In the genomic region with DNA sequence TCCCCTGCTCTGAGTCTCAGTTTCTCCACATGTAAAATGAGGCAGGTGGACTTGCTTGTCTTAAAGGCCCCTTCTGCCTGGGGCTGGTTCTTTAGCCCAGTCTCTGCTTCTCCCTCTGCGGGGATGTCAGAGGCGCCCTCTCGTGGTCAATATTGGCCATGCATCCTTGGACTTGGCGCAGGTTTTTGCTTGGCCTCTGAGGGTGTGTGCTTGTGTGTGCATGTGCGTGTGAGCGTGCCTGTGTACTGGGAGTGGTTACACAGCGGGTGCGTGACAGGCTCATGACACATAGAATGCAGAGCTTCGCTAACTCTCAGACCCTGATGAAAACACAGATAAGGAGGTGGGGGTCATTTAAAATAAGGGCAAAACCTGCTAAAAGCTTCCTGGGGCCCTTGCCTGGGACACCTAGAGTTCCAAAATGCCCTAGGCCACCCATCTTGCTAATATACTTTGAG, we compare ENCODE assay signal across 8 cellular contexts.
DNase-seq lines count a peak whose midpoint lies in the region; ATAC-seq and TF ChIP-seq lines count a peak whose summit lies in the region.

No MANE protein-coding gene starts in this region.

- intact Hi-C loops in dendritic cell treated with granulocyte-macrophage colony-stimulating factor and Interleukin-4, amounts not matched to agents 40 ng/mL and 50 ng/mL, for 4 days (cut with micrococcal nuclease) = no loop called here
- intact Hi-C loops in lower lobe of right lung (cut with DNase I) = no loop called here

- peaks cover 6% of the 10 kb centered on the region for H3K27me3 Mint-ChIP-seq in dendritic cell treated with granulocyte-macrophage colony-stimulating factor and Interleukin-4, amounts not matched to agents 40 ng/mL and 50 ng/mL, for 4 days

- H3K4me1 ChIP-seq in lower lobe of right lung = peaks cover 10% of the 10 kb centered on the region

- H3K4me1 Mint-ChIP-seq in dendritic cell treated with granulocyte-macrophage colony-stimulating factor and Interleukin-4, amounts not matched to agents 40 ng/mL and 50 ng/mL, for 4 days (ENCODE audit: low read depth) = peaks cover 45% of the 10 kb centered on the region

- no peak overlapping the region for H3K4me3 Mint-ChIP-seq in dendritic cell treated with granulocyte-macrophage colony-stimulating factor and Interleukin-4, amounts not matched to agents 40 ng/mL and 50 ng/mL, for 4 days

- no peaks in the 10 kb centered on the region for H3K36me3 Mint-ChIP-seq in dendritic cell treated with granulocyte-macrophage colony-stimulating factor and Interleukin-4, amounts not matched to agents 40 ng/mL and 50 ng/mL, for 4 days (ENCODE audit: low read depth)

- peak; percentile 90 for DNase-seq in CD1c-positive myeloid dendritic cell (ENCODE audit: extremely low spot score)
- DNase-seq in NCI-H460 (ENCODE audit: extremely low read depth, low read depth) = peak; percentile 87
- peak; percentile 70 for DNase-seq in activated CD4-positive, alpha-beta T cell treated with anti-CD3 and anti-CD28 coated beads, Interleukin-2, amount 50 U/mL, for 1 hour
- DNase-seq in lower lobe of right lung = peak; percentile 82
- DNase-seq in stimulated activated CD8-positive, alpha-beta memory T cell treated with anti-CD3 and anti-CD28 coated beads, Interleukin-12 subunit alpha, Interleukin-12 subunit beta, amount 100 ng/mL, for 4 hours (ENCODE audit: low read depth) = peak; percentile 29

- no peaks in the 10 kb centered on the region for H3K27me3 ChIP-seq in lower lobe of right lung (ENCODE audit: low read depth)

- H3K9me3 ChIP-seq in lower lobe of right lung = no peaks in the 10 kb centered on the region

- H3K9me3 Mint-ChIP-seq in dendritic cell treated with granulocyte-macrophage colony-stimulating factor and Interleukin-4, amounts not matched to agents 40 ng/mL and 50 ng/mL, for 4 days = no peaks in the 10 kb centered on the region

- H3K4me3 ChIP-seq in lower lobe of right lung = no peak overlapping the region

- peak; percentile 94 for TF ChIP-seq CTCF in lower lobe of right lung (IDR thresholded peaks at IDR 0.05)

- no peaks in the 10 kb centered on the region for H3K36me3 ChIP-seq in lower lobe of right lung

- H3K27ac ChIP-seq in lower lobe of right lung = no peak overlapping the region

- ATAC-seq in GM21423 (IDR thresholded peaks at IDR 0.05; ENCODE audit: unreplicated experiment) = peak; percentile 52
- peak; percentile 89 for ATAC-seq in lower lobe of right lung
- ATAC-seq in GM21526 (IDR thresholded peaks at IDR 0.05; ENCODE audit: low FRiP score, unreplicated experiment) = no peak

- H3K27ac Mint-ChIP-seq in dendritic cell treated with granulocyte-macrophage colony-stimulating factor and Interleukin-4, amounts not matched to agents 40 ng/mL and 50 ng/mL, for 4 days = peak overlapping the region; percentile 69

Comparison
In these comparisons a context has a peak if more than half of its experiments do, and no peak if none do; other contexts are left out.
1. DNase-seq: peak in every context shown above with its lines; median percentile 90 in CD1c-positive myeloid dendritic cell; 87 in NCI-H460; 82 in lower lobe of right lung; 70 in activated CD4-positive, alpha-beta T cell treated with anti-CD3 and anti-CD28 coated beads, Interleukin-2, amount 50 U/mL, for 1 hour; 29 in stimulated activated CD8-positive, alpha-beta memory T cell treated with anti-CD3 and anti-CD28 coated beads, Interleukin-12 subunit alpha, Interleukin-12 subunit beta, amount 100 ng/mL, for 4 hours.